8 cellular contexts compared by ENCODE assay signal in genomic region chr4:26028793-26029511, GRCh38.
DNase-seq lines count a peak whose midpoint lies in the region; ATAC-seq and TF ChIP-seq lines count a peak whose summit lies in the region.

No MANE protein-coding gene starts in this region.

- H3K9me3 ChIP-seq in WERI-Rb-1 (ENCODE audit: severe bottlenecking): peaks cover 8% of the 10 kb centered on the region

- in situ Hi-C loops in brain microvascular endothelial cell (cut with HindIII; ENCODE audit: low pct_ligation_motif_present, low sequenced_read_pairs): no loop called here

- no peaks in the 10 kb centered on the region for H3K27me3 ChIP-seq in WERI-Rb-1 (ENCODE audit: insufficient read depth, low read depth, severe bottlenecking)
- H3K27me3 ChIP-seq in brain microvascular endothelial cell (replicated peaks): no peaks in the 10 kb centered on the region

- peak; percentile 98 for TF ChIP-seq CTCF in WERI-Rb-1 (IDR thresholded peaks at IDR 0.05; ENCODE audit: low read depth, low read length)
- peak; percentile 90 for TF ChIP-seq CTCF in brain microvascular endothelial cell (IDR thresholded peaks at IDR 0.05; ENCODE audit: low read depth, low read length, missing control alignments)

- peak; percentile 84 for DNase-seq in CD1c-positive myeloid dendritic cell (ENCODE audit: extremely low spot score)
- peak; percentile 90 for DNase-seq in WERI-Rb-1
- no peak for DNase-seq in brain microvascular endothelial cell
- peak; percentile 21 for DNase-seq in kidney glomerular epithelial cell (lab: John Stamatoyannopoulos, UW)
- DNase-seq in stimulated activated CD4-positive, alpha-beta T cell treated with anti-CD3 and anti-CD28 coated beads, Interleukin-4, amount 100 ng/mL, for 24 hours: peak; percentile 82
- DNase-seq in NCI-H2029 (lab: John Stamatoyannopoulos, UW): no peak

- H3K36me3 ChIP-seq in WERI-Rb-1 (no peaks in the 10 kb centered on the region), brain microvascular endothelial cell (replicated peaks) (no peaks in the 10 kb centered on the region)

- ATAC-seq in GM19467 (IDR thresholded peaks at IDR 0.05; ENCODE audit: unreplicated experiment): peak; percentile 84
- ATAC-seq in HG03521 (IDR thresholded peaks at IDR 0.05; ENCODE audit: unreplicated experiment): peak; percentile 82

- H3K27ac ChIP-seq in WERI-Rb-1: peak overlapping the region; percentile 11
- H3K27ac ChIP-seq in brain microvascular endothelial cell: no peak overlapping the region

- H3K4me3 ChIP-seq in WERI-Rb-1 (ENCODE audit: low read depth, low read length): no peak overlapping the region
- peak overlapping the region; percentile 30 for H3K4me3 ChIP-seq in brain microvascular endothelial cell (ENCODE audit: low read depth, low read length)

Comparison
In these comparisons a context has a peak if more than half of its experiments do, and no peak if none do; other contexts are left out.
1. DNase-seq: peak in CD1c-positive myeloid dendritic cell (single experiment), WERI-Rb-1 (single experiment), kidney glomerular epithelial cell (single experiment) and stimulated activated CD4-positive, alpha-beta T cell treated with anti-CD3 and anti-CD28 coated beads, Interleukin-4, amount 100 ng/mL, for 24 hours (single experiment); none in brain microvascular endothelial cell (single experiment) and NCI-H2029 (single experiment).